11 cellular contexts compared by ENCODE assay signal in genomic region chr11:132943737-132944556, GRCh38.
DNase-seq lines count a peak whose midpoint lies in the region; ATAC-seq and TF ChIP-seq lines count a peak whose summit lies in the region.
"Had no signal": no experiment of that assay in that cellular context is flagged by ENCODE, and none has a peak within 500 bp of the region (broad histone marks: within the 10 kb centered on the region; RNA-seq: fewer than 3 reads in every experiment).

No MANE protein-coding gene starts in this region.

- TF ChIP-seq CTCF in esophagus squamous epithelium (IDR thresholded peaks at IDR 0.05) (no peak), osteoblast (IDR thresholded peaks at IDR 0.05; ENCODE audit: extremely low read depth, low read depth, low read length) (no peak)

- H3K9me3 Mint-ChIP-seq in CD4-positive, alpha-beta memory T cell: peaks cover 0 to 5% (median 0%) of the 10 kb centered on the region in 8 donors

- peak overlapping the region; percentile 83 for H3K4me2 ChIP-seq in osteoblast (ENCODE audit: insufficient read depth, low read length)

- intact Hi-C loops in esophagus squamous epithelium (cut with DNase I): loop anchor here (10.0 kb wide), 1 partner anchor 89 kb away; no protein-coding TSS in a partner anchor
- intact Hi-C loops in CD4-positive, alpha-beta memory T cell (cut with micrococcal nuclease): loop anchor here (5.0 kb wide), 1 partner anchor 1252 kb away; no protein-coding TSS in a partner anchor

- H3K27ac ChIP-seq in esophagus squamous epithelium (no peak overlapping the region), osteoblast (ENCODE audit: low read depth, low read length) (no peak overlapping the region)
- H3K27ac ChIP-seq in CD4-positive, alpha-beta memory T cell (ENCODE audit: low read depth, low read length): no peak overlapping the region

- no peaks in the 10 kb centered on the region for H3K36me3 Mint-ChIP-seq in CD4-positive, alpha-beta memory T cell
- H3K36me3 Mint-ChIP-seq: naive B cell had no signal

- H3K4me3 Mint-ChIP-seq in CD4-positive, alpha-beta memory T cell: no peak overlapping the region

- H3K27me3 ChIP-seq in esophagus squamous epithelium (peaks cover 2 to 53% (median 4%) of the 10 kb centered on the region in 4 donors), osteoblast (ENCODE audit: insufficient read depth, low read length) (peaks cover 10% of the 10 kb centered on the region)
- no peaks in the 10 kb centered on the region for H3K27me3 ChIP-seq in CD4-positive, alpha-beta memory T cell (ENCODE audit: insufficient read depth, low read length)

- H3K9me3 ChIP-seq in esophagus squamous epithelium (no peaks in the 10 kb centered on the region), osteoblast (ENCODE audit: low read depth, low read length) (no peaks in the 10 kb centered on the region)
- no peaks in the 10 kb centered on the region for H3K9me3 ChIP-seq in CD4-positive, alpha-beta memory T cell (ENCODE audit: control insufficient read depth in 1 of 2, low read length in 2 of 2)

- DNase-seq in Daoy (ENCODE audit: low read depth) (peak; percentile 10), NCI-H1092 treated with DMSO at 0.1 percent for 48 hours (lab: John Stamatoyannopoulos, UW) (peak; percentile 24), esophagus squamous epithelium (lab: John Stamatoyannopoulos, UW) (no peak), osteoblast (ENCODE audit: insufficient read length, low spot score, missing footprints) (no peak), NCI-H1436 (lab: John Stamatoyannopoulos, UW) (no peak), ACHN (no peak)
- DNase-seq in CD4-positive, alpha-beta memory T cell: no peak
- DNase-seq: naive B cell, NCI-H2029 treated with DMSO at 0.1 percent for 48 hours, T-helper 9 cell had no signal

- ATAC-seq in HG03432 (IDR thresholded peaks at IDR 0.05; ENCODE audit: unreplicated experiment): no peak

- no peaks in the 10 kb centered on the region for H3K36me3 ChIP-seq in esophagus squamous epithelium
- H3K36me3 ChIP-seq in osteoblast (ENCODE audit: insufficient read depth, low read length): no peaks in the 10 kb centered on the region
- no peaks in the 10 kb centered on the region for H3K36me3 ChIP-seq in CD4-positive, alpha-beta memory T cell (ENCODE audit: insufficient read depth, low read length)

- in situ Hi-C loops in ACHN (cut with HindIII; ENCODE audit: low pct_ligation_motif_present, low pct_unique_long_range_greater_than_20kb, low sequenced_read_pairs): no loop called here

- no peak for TF ChIP-seq POLR2A in esophagus squamous epithelium (IDR thresholded peaks at IDR 0.05)

- 40% methylated on average over 6 of the region's 100 CpGs; no CpG with 5 or more reads in 1 of the 2 donors for WGBS in esophagus squamous epithelium, 2 donors

- peaks cover 20 to 24% of the 10 kb centered on the region in 2 donors for H3K27me3 Mint-ChIP-seq in CD4-positive, alpha-beta memory T cell

- H3K79me2 ChIP-seq in osteoblast (ENCODE audit: insufficient read depth, low read length): no peaks in the 10 kb centered on the region

- H3K4me1 ChIP-seq in esophagus squamous epithelium: peaks cover 4 to 18% (median 6%) of the 10 kb centered on the region in 3 donors
- peaks cover 4% of the 10 kb centered on the region for H3K4me1 ChIP-seq in osteoblast (ENCODE audit: insufficient read depth, low read length)
- H3K4me1 ChIP-seq in CD4-positive, alpha-beta memory T cell (ENCODE audit: insufficient read depth, low read length): no peaks in the 10 kb centered on the region

- H3K4me1 Mint-ChIP-seq in CD4-positive, alpha-beta memory T cell: peaks cover 0 to 4% (median 3%) of the 10 kb centered on the region in 4 donors

- no peak overlapping the region for H2AFZ ChIP-seq in osteoblast (ENCODE audit: low read length)

- H3K4me3 ChIP-seq in esophagus squamous epithelium (peak overlapping the region; percentile 7 to 55 (median 25)), osteoblast (ENCODE audit: insufficient read depth, low read length) (peak overlapping the region; percentile 67)
- H3K4me3 ChIP-seq in CD4-positive, alpha-beta memory T cell (ENCODE audit: low read length in 2 of 2): no peak overlapping the region

- CTCF ChIA-PET in CD4-positive, alpha-beta memory T cell (lab: Charles Lee; ENCODE audit: partially characterized antibody): no interaction called here

- POLR2A ChIA-PET in CD4-positive, alpha-beta memory T cell (lab: Charles Lee; ENCODE audit: partially characterized antibody): no interaction called here

- H4K20me1 ChIP-seq in osteoblast (ENCODE audit: insufficient read depth, low read length): no peaks in the 10 kb centered on the region

- H3K27ac Mint-ChIP-seq in CD4-positive, alpha-beta memory T cell: no peak overlapping the region
- H3K27ac Mint-ChIP-seq: naive B cell had no signal

Comparison
In these comparisons a context has a peak if more than half of its experiments do, and no peak if none do; other contexts are left out.
1. DNase-seq: peak in Daoy (single experiment) and NCI-H1092 treated with DMSO at 0.1 percent for 48 hours (single experiment); none in esophagus squamous epithelium (single experiment), osteoblast (single experiment), CD4-positive, alpha-beta memory T cell (0 of 5), NCI-H1436 (single experiment) and ACHN (single experiment).
2. H3K4me3 ChIP-seq: peak in esophagus squamous epithelium (4 of 4) and osteoblast (single experiment); none in CD4-positive, alpha-beta memory T cell (0 of 2).